9 cellular contexts compared by ENCODE assay signal in the genomic region with DNA sequence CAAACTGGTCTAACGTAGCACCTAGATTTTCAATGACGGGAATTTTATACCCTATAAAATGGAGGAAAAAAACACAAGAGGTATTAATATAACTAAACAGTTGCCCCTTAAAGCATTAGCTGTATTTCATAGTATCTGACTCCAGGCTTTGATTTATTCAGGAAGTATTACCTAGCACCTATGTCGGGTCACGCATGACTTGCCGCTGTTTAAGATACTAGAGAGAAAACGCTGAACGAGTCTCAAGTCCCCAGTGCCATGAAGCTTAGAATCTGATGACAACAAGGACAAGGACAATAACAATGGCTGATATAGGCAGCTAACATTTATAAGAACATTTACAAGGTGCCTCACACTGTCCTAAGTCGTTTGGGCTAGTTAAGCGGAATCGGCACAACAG. TPM values are rescaled to one million over a fixed set of nuclear protein-coding genes. Genes with fewer than 3 reads are reported as not detected.
DNase-seq lines count a peak whose midpoint lies in the region; ATAC-seq, FAIRE-seq and TF ChIP-seq lines count a peak whose summit lies in the region.
"Had no signal": no experiment of that assay in that cellular context is flagged by ENCODE, and none has a peak within 500 bp of the region (broad histone marks: within the 10 kb centered on the region; RNA-seq: fewer than 3 reads in every experiment).

No MANE protein-coding gene starts in this region.

- POLR2A ChIA-PET in RWPE1 (lab: Yijun Ruan, JAX; ENCODE audit: low non-redundant PET): interaction anchor here (0.5 kb wide), 1 partner anchor 9 kb away, joined by 3 read pairs; no protein-coding TSS in a partner anchor

- peak overlapping the region; percentile 100 for H3K4me3 Mint-ChIP-seq in activated T-helper 1 cell treated with anti-CD3 and anti-CD28 coated beads, Interleukin-12 subunit alpha, Interleukin-12 subunit beta, Interleukin-2, Interleukin-4 antibody, amounts not matched to agents 30 ng/mL and 10 ng/mL and 1 ng/mL, durations not matched to agents 14 hours and 24 hours and 36 hours
- H3K4me3 Mint-ChIP-seq in type B pancreatic cell: peak overlapping the region; percentile 98

- WGBS in right cardiac atrium: 77% methylated on average over 10 of the region's 10 CpGs

- peak overlapping the region; percentile 100 for H3K27ac Mint-ChIP-seq in activated T-helper 1 cell treated with anti-CD3 and anti-CD28 coated beads, Interleukin-12 subunit alpha, Interleukin-12 subunit beta, Interleukin-2, Interleukin-4 antibody, amounts not matched to agents 30 ng/mL and 10 ng/mL and 1 ng/mL, durations not matched to agents 14 hours and 24 hours and 36 hours
- peak overlapping the region; percentile 96 for H3K27ac Mint-ChIP-seq in type B pancreatic cell

- no peaks in the 10 kb centered on the region for H3K9me3 ChIP-seq in right cardiac atrium (ENCODE audit: control insufficient read depth, low read length)
- no peaks in the 10 kb centered on the region for H3K9me3 ChIP-seq in kidney (ENCODE audit: control insufficient read depth in 1 of 2, low read length in 2 of 2)

- intact Hi-C loops in right cardiac atrium (cut with DNase I): loop anchor here in 1 of 4 donors (10.0 kb wide), 1 partner anchor 202 kb away; no protein-coding TSS in a partner anchor
- intact Hi-C loops in Right ventricle myocardium inferior (cut with DNase I): no loop called here
- intact Hi-C loops in activated T-helper 1 cell treated with anti-CD3 and anti-CD28 coated beads, Interleukin-12 subunit alpha, Interleukin-12 subunit beta, Interleukin-2, Interleukin-4 antibody, amounts not matched to agents 30 ng/mL and 10 ng/mL and 1 ng/mL, durations not matched to agents 14 hours and 24 hours and 36 hours (cut with micrococcal nuclease): no loop called here
- intact Hi-C loops in kidney (cut with DNase I): no loop called here

- H3K4me1 ChIP-seq in right cardiac atrium (ENCODE audit: control insufficient read depth, insufficient read depth, low read length) (no peaks in the 10 kb centered on the region), kidney (ENCODE audit: control insufficient read depth in 1 of 2, insufficient read depth in 1 of 2, low read depth in 1 of 2, low read length in 2 of 2) (peaks cover 8 to 12% of the 10 kb centered on the region in 2 donors)

- H3K27ac ChIP-seq in right cardiac atrium (ENCODE audit: low read length) (no peak overlapping the region), kidney (ENCODE audit: low read depth in 2 of 2, low read length in 2 of 2) (no peak overlapping the region), RWPE1 (no peak overlapping the region; the same call in 1 of the 2 replicates)

- no peak for FAIRE-seq in kidney (lab: Jason Lieb, UNC)
- FAIRE-seq: colon had no signal

- H3K4me1 Mint-ChIP-seq in activated T-helper 1 cell treated with anti-CD3 and anti-CD28 coated beads, Interleukin-12 subunit alpha, Interleukin-12 subunit beta, Interleukin-2, Interleukin-4 antibody, amounts not matched to agents 30 ng/mL and 10 ng/mL and 1 ng/mL, durations not matched to agents 14 hours and 24 hours and 36 hours (ENCODE audit: low read depth): peaks cover 56% of the 10 kb centered on the region
- peaks cover 31% of the 10 kb centered on the region for H3K4me1 Mint-ChIP-seq in type B pancreatic cell (ENCODE audit: unreplicated experiment)

- H3K9ac ChIP-seq in kidney (ENCODE audit: low read length in 2 of 2): peak overlapping the region in 1 of 2 donors; percentile 32

- H3K36me3 ChIP-seq in kidney (ENCODE audit: control insufficient read depth in 1 of 2, insufficient read depth in 2 of 2, low read length in 2 of 2): no peaks in the 10 kb centered on the region

- H3K36me3 Mint-ChIP-seq in activated T-helper 1 cell treated with anti-CD3 and anti-CD28 coated beads, Interleukin-12 subunit alpha, Interleukin-12 subunit beta, Interleukin-2, Interleukin-4 antibody, amounts not matched to agents 30 ng/mL and 10 ng/mL and 1 ng/mL, durations not matched to agents 14 hours and 24 hours and 36 hours (ENCODE audit: low read depth): peaks cover 45% of the 10 kb centered on the region
- H3K36me3 Mint-ChIP-seq in type B pancreatic cell: peaks cover 17% of the 10 kb centered on the region

- DNase-seq in right cardiac atrium (no peak), Right ventricle myocardium inferior (ENCODE audit: missing footprints) (no peak), kidney (no peak), type B pancreatic cell (ENCODE audit: extremely low spot score, unreplicated experiment) (no peak), RWPE1 (ENCODE audit: low spot score) (no peak), COR-L47 (lab: John Stamatoyannopoulos, UW) (no peak)
- no peak for DNase-seq in activated T-helper 1 cell treated with anti-CD3 and anti-CD28 coated beads, Interleukin-12 subunit alpha, Interleukin-12 subunit beta, Interleukin-2, Interleukin-4 antibody, amounts not matched to agents 30 ng/mL and 10 ng/mL and 1 ng/mL, durations not matched to agents 14 hours and 24 hours and 36 hours (ENCODE audit: low spot score)

- CTCF ChIA-PET in RWPE1 (lab: Yijun Ruan, JAX): interaction anchor here (0.6 kb wide), 1 partner anchor 202 kb away, joined by 3 read pairs; no protein-coding TSS in a partner anchor

- H3K27me3 Mint-ChIP-seq in activated T-helper 1 cell treated with anti-CD3 and anti-CD28 coated beads, Interleukin-12 subunit alpha, Interleukin-12 subunit beta, Interleukin-2, Interleukin-4 antibody, amounts not matched to agents 30 ng/mL and 10 ng/mL and 1 ng/mL, durations not matched to agents 14 hours and 24 hours and 36 hours (ENCODE audit: insufficient read depth): peaks cover 2% of the 10 kb centered on the region
- H3K27me3 Mint-ChIP-seq in type B pancreatic cell: no peaks in the 10 kb centered on the region

- no peaks in the 10 kb centered on the region for H3K9me3 Mint-ChIP-seq in activated T-helper 1 cell treated with anti-CD3 and anti-CD28 coated beads, Interleukin-12 subunit alpha, Interleukin-12 subunit beta, Interleukin-2, Interleukin-4 antibody, amounts not matched to agents 30 ng/mL and 10 ng/mL and 1 ng/mL, durations not matched to agents 14 hours and 24 hours and 36 hours
- H3K9me3 Mint-ChIP-seq in type B pancreatic cell: no peaks in the 10 kb centered on the region

- H3K4me3 ChIP-seq in right cardiac atrium (ENCODE audit: low read length) (peak overlapping the region; percentile 83), kidney (ENCODE audit: low read length in 2 of 2) (peak overlapping the region; percentile 98 to 99)

- ATAC-seq in right cardiac atrium: no peak
- no peak for ATAC-seq in Right ventricle myocardium inferior
- no peak for ATAC-seq in HG03097 (IDR thresholded peaks at IDR 0.05; ENCODE audit: low FRiP score, unreplicated experiment)

- no peaks in the 10 kb centered on the region for H3K27me3 ChIP-seq in right cardiac atrium (ENCODE audit: control insufficient read depth, insufficient read depth)

- no peak for TF ChIP-seq CTCF in kidney (IDR thresholded peaks at IDR 0.05; ENCODE audit: borderline replicate concordance, extremely low read depth, insufficient read depth)
- TF ChIP-seq CTCF in type B pancreatic cell (conservative IDR thresholded peaks at IDR 0.05): no peak
- TF ChIP-seq CTCF in RWPE1 (conservative IDR thresholded peaks at IDR 0.05; ENCODE audit: low read depth): no peak

RNA-seq across cellular contexts. Expression of a gene that starts 1.9 kb away (rescaled TPM):
- total RNA-seq in right cardiac atrium (10 to 100 TPM; 23.4 to 33.6 (median 27.7) TPM), Right ventricle myocardium inferior (30.4 TPM), kidney (44.9 TPM), type B pancreatic cell (ENCODE audit: low replicate concordance) (72.6 and 80.3 TPM in 2 replicates)
- polyA plus RNA-seq in right cardiac atrium (37.3 TPM), kidney (ENCODE audit: insufficient read depth, low read depth, low replicate concordance) (40.0 TPM)
- total RNA-seq in activated T-helper 1 cell treated with anti-CD3 and anti-CD28 coated beads, Interleukin-12 subunit alpha, Interleukin-12 subunit beta, Interleukin-2, Interleukin-4 antibody, amounts not matched to agents 30 ng/mL and 10 ng/mL and 1 ng/mL, durations not matched to agents 14 hours and 24 hours and 36 hours: 176 and 184 TPM in 2 replicates

RNA-seq across cellular contexts. Expression of a gene that starts 15.8 kb away (rescaled TPM):
- total RNA-seq in right cardiac atrium: 10 to 100 TPM; 27.4 to 61.4 (median 35.0) TPM
- polyA plus RNA-seq in right cardiac atrium: 52.3 TPM
- total RNA-seq in Right ventricle myocardium inferior: 42.1 TPM
- 47.4 and 53.0 TPM in 2 replicates for total RNA-seq in activated T-helper 1 cell treated with anti-CD3 and anti-CD28 coated beads, Interleukin-12 subunit alpha, Interleukin-12 subunit beta, Interleukin-2, Interleukin-4 antibody, amounts not matched to agents 30 ng/mL and 10 ng/mL and 1 ng/mL, durations not matched to agents 14 hours and 24 hours and 36 hours
- 66.0 TPM for total RNA-seq in kidney
- polyA plus RNA-seq in kidney (ENCODE audit: insufficient read depth, low read depth, low replicate concordance): 99.0 TPM
- total RNA-seq in type B pancreatic cell (ENCODE audit: low replicate concordance): 47.2 and 74.3 TPM in 2 replicates

RNA-seq across cellular contexts. Expression of a gene that starts 41.3 kb away (rescaled TPM):
- total RNA-seq in right cardiac atrium: 10 to 100 TPM; 24.5 to 44.7 (median 28.9) TPM
- 11.9 TPM for polyA plus RNA-seq in right cardiac atrium
- total RNA-seq in Right ventricle myocardium inferior: 13.3 TPM
- 76.3 and 78.0 TPM in 2 replicates for total RNA-seq in activated T-helper 1 cell treated with anti-CD3 and anti-CD28 coated beads, Interleukin-12 subunit alpha, Interleukin-12 subunit beta, Interleukin-2, Interleukin-4 antibody, amounts not matched to agents 30 ng/mL and 10 ng/mL and 1 ng/mL, durations not matched to agents 14 hours and 24 hours and 36 hours
- total RNA-seq in kidney: 41.6 TPM
- 7.2 TPM for polyA plus RNA-seq in kidney (ENCODE audit: insufficient read depth, low read depth, low replicate concordance)
- total RNA-seq in type B pancreatic cell (ENCODE audit: low replicate concordance): 18.4 and 43.0 TPM in 2 replicates
